In genomic region chr4:186227221-186227620, GRCh38 we compare ENCODE assay signal across 14 cellular contexts. TPM values are rescaled to one million over a fixed set of nuclear protein-coding genes. Genes with fewer than 3 reads are reported as not detected.
DNase-seq lines count a peak whose midpoint lies in the region; ATAC-seq and TF ChIP-seq lines count a peak whose summit lies in the region.
"Had no signal": no experiment of that assay in that cellular context is flagged by ENCODE, and none has a peak within 500 bp of the region (broad histone marks: within the 10 kb centered on the region; RNA-seq: fewer than 3 reads in every experiment).

Gene KLKB1 (plus strand): TSS chr4:186227507. CDS start chr4:186228196, 689 bp downstream.

- TF ChIP-seq CTCF in HFFc6 (IDR thresholded peaks at IDR 0.05): no peak
- TF ChIP-seq CTCF in fibroblast of lung (conservative IDR thresholded peaks at IDR 0.05 in 1 of 2, IDR thresholded peaks at IDR 0.05 in 1 of 2; ENCODE audit: low read depth in 1 of 2, low read length in 2 of 2): no peak
- TF ChIP-seq CTCF in ovary (IDR thresholded peaks at IDR 0.05): no peak
- TF ChIP-seq CTCF in glutamatergic neuron (IDR thresholded peaks at IDR 0.05; ENCODE audit: partially characterized antibody, unreplicated experiment): no peak

- peak within 1 kb of the TSS in 1 of 4 experiments; percentile 16 for H3K4me3 ChIP-seq in fibroblast of lung (replicated peaks in 1 of 4; ENCODE audit: control extremely low read depth in 1 of 4, insufficient read depth in 1 of 4, low read depth in 3 of 4, low read length in 4 of 4)
- peak within 1 kb of the TSS; percentile 2 for H3K4me3 ChIP-seq in ovary
- H3K4me3 ChIP-seq: GM23248, thyroid gland had no signal

- H3K4me2 ChIP-seq in fibroblast of lung (ENCODE audit: extremely low read depth, insufficient read depth, low read length): peak within 1 kb of the TSS; percentile 34

- CTCF ChIA-PET in T-cell (lab: Charles Lee): interaction anchor here in 1 of 2 donors (0.6 kb wide), 1 partner anchor 114 kb away, joined by 3 read pairs; no protein-coding TSS in a partner anchor

- H2AFZ ChIP-seq in fibroblast of lung (ENCODE audit: low read length): peak within 1 kb of the TSS; percentile 9
- H2AFZ ChIP-seq: GM23248 had no signal

- H3K36me3 Mint-ChIP-seq in HFFc6 (ENCODE audit: low read depth): peaks cover 5% of the 10 kb centered on the region; the same call in 1 of the 2 replicates
- H3K36me3 Mint-ChIP-seq in T-cell: peaks cover 39% of the 10 kb centered on the region
- H3K36me3 Mint-ChIP-seq in glutamatergic neuron (ENCODE audit: unreplicated experiment): peaks cover 31% of the 10 kb centered on the region
- H3K36me3 Mint-ChIP-seq: activated naive CD8-positive, alpha-beta T cell treated with anti-CD3 and anti-CD28 coated beads, Interleukin-2, amount 10 ng/mL, durations not matched to agents 7 days and 5 days had no signal

- H3K9me3 ChIP-seq in fibroblast of lung (ENCODE audit: control insufficient read depth, insufficient read depth, low read depth, low read length): no peaks in the 10 kb centered on the region
- H3K9me3 ChIP-seq in ovary: no peaks in the 10 kb centered on the region
- H3K9me3 ChIP-seq: thyroid gland had no signal

- H3K36me3 ChIP-seq in fibroblast of lung (ENCODE audit: control insufficient read depth, insufficient read depth, low read length): no peaks in the 10 kb centered on the region
- no peaks in the 10 kb centered on the region for H3K36me3 ChIP-seq in ovary
- H3K36me3 ChIP-seq: thyroid gland had no signal

- ATAC-seq in T-cell (replicated peaks in 1 of 4) (no peak), HG03571 (IDR thresholded peaks at IDR 0.05; ENCODE audit: unreplicated experiment) (no peak)
- ATAC-seq: sciatic nerve had no signal

- no peak within 1 kb of the TSS for H3K27ac ChIP-seq in fibroblast of lung (ENCODE audit: insufficient read depth, low read length)
- no peak within 1 kb of the TSS for H3K27ac ChIP-seq in ovary
- H3K27ac ChIP-seq: GM23248, thyroid gland had no signal

- H4K20me1 ChIP-seq in fibroblast of lung (ENCODE audit: control insufficient read depth, extremely low read depth, insufficient read depth, low read length): no peaks in the 10 kb centered on the region

- no peak for TF ChIP-seq POLR2A in ovary (IDR thresholded peaks at IDR 0.05)

- intact Hi-C loops in ovary (cut with DNase I): no loop called here

- H3K4me1 ChIP-seq in fibroblast of lung (ENCODE audit: control insufficient read depth, extremely low read depth, insufficient read depth, low read length) (no peaks in the 10 kb centered on the region), ovary (ENCODE audit: insufficient read depth) (peaks cover 2% of the 10 kb centered on the region)
- H3K4me1 ChIP-seq: thyroid gland had no signal

- DNase-seq in HFFc6: no peak
- peak; percentile 55 for DNase-seq in NCI-H345 treated with DMSO at 0.1 percent for 48 hours (lab: John Stamatoyannopoulos, UW; ENCODE audit: unreplicated experiment)
- peak in 1 of 2 donors; percentile 37 for DNase-seq in fibroblast of lung (ENCODE audit: low read depth in 2 of 2)
- DNase-seq in ovary: no peak
- DNase-seq in T-cell: no peak
- no peak for DNase-seq in glutamatergic neuron
- DNase-seq: activated naive CD8-positive, alpha-beta T cell treated with anti-CD3 and anti-CD28 coated beads, Interleukin-2, amount 10 ng/mL, durations not matched to agents 7 days and 5 days; GM23248; head of caudate nucleus; KG1; NCI-H446 treated with DMSO at 0.1 percent for 48 hours; thyroid gland had no signal

- H3K27me3 ChIP-seq in fibroblast of lung (ENCODE audit: control insufficient read depth, insufficient read depth, low read length): no peaks in the 10 kb centered on the region
- H3K27me3 ChIP-seq in ovary: no peaks in the 10 kb centered on the region
- H3K27me3 ChIP-seq: thyroid gland had no signal

- H3K27ac Mint-ChIP-seq in HFFc6 (no peak within 1 kb of the TSS), T-cell (no peak within 1 kb of the TSS), glutamatergic neuron (ENCODE audit: unreplicated experiment) (no peak within 1 kb of the TSS)
- H3K27ac Mint-ChIP-seq: activated naive CD8-positive, alpha-beta T cell treated with anti-CD3 and anti-CD28 coated beads, Interleukin-2, amount 10 ng/mL, durations not matched to agents 7 days and 5 days had no signal

- TF ChIP-seq EP300 in ovary (IDR thresholded peaks at IDR 0.05): no peak

- peaks cover 29% of the 10 kb centered on the region for H3K9me3 Mint-ChIP-seq in HFFc6
- H3K9me3 Mint-ChIP-seq in T-cell: peaks cover 6 to 28% (median 9%) of the 10 kb centered on the region in 3 donors
- peaks cover 4% of the 10 kb centered on the region for H3K9me3 Mint-ChIP-seq in glutamatergic neuron (ENCODE audit: unreplicated experiment)

- POLR2A ChIA-PET in T-cell (lab: Charles Lee): no interaction called here

- H3K4me1 Mint-ChIP-seq in HFFc6 (ENCODE audit: low read depth): no peaks in the 10 kb centered on the region
- no peaks in the 10 kb centered on the region for H3K4me1 Mint-ChIP-seq in T-cell
- H3K4me1 Mint-ChIP-seq in glutamatergic neuron (ENCODE audit: low read depth, unreplicated experiment): no peaks in the 10 kb centered on the region
- H3K4me1 Mint-ChIP-seq: activated naive CD8-positive, alpha-beta T cell treated with anti-CD3 and anti-CD28 coated beads, Interleukin-2, amount 10 ng/mL, durations not matched to agents 7 days and 5 days had no signal

- peaks cover 2% of the 10 kb centered on the region; the same call in 1 of the 2 replicates for H3K27me3 Mint-ChIP-seq in HFFc6 (ENCODE audit: insufficient read depth)
- H3K27me3 Mint-ChIP-seq in T-cell: peaks cover 0 to 3% of the 10 kb centered on the region in 2 donors
- no peaks in the 10 kb centered on the region for H3K27me3 Mint-ChIP-seq in glutamatergic neuron (ENCODE audit: unreplicated experiment)

- H3K4me3 Mint-ChIP-seq in HFFc6 (peak within 1 kb of the TSS; percentile 81; the same call in 1 of the 2 replicates), T-cell (no peak within 1 kb of the TSS), glutamatergic neuron (ENCODE audit: unreplicated experiment) (no peak within 1 kb of the TSS)
- H3K4me3 Mint-ChIP-seq: activated naive CD8-positive, alpha-beta T cell treated with anti-CD3 and anti-CD28 coated beads, Interleukin-2, amount 10 ng/mL, durations not matched to agents 7 days and 5 days had no signal

- WGBS in ovary, 3 donors: 53 to 59% (median 57%) methylated on average over 5 of the region's 5 CpGs

- H3K9ac ChIP-seq in fibroblast of lung (ENCODE audit: insufficient read depth, low read length): no peak within 1 kb of the TSS
- H3K9ac ChIP-seq: GM23248 had no signal

- H3K79me2 ChIP-seq in fibroblast of lung (ENCODE audit: control insufficient read depth, insufficient read depth, low read length): no peaks in the 10 kb centered on the region

RNA-seq across cellular contexts. Expression of gene KLKB1, which starts in this region (rescaled TPM):
- total RNA-seq in HFFc6 (2021; fragmentation: NEBNext Ultra II Directional; extraction: Animal tissue kit (Norgen Biotek cat#: 25700)): not detected
- total RNA-seq in fibroblast of lung (0.17 and 0.26 TPM in 2 replicates), ovary (1 to 10 TPM in 2 of 7 donors, under 1 TPM in 5; 0.18 to 1.8 (median 0.77) TPM), T-cell (1 to 10 TPM; 1.3 to 2.9 (median 2.1) TPM), glutamatergic neuron (ENCODE audit: unreplicated experiment) (0.29 TPM)
- polyA plus RNA-seq in fibroblast of lung (0.06 TPM in 2 replicates), ovary (under 1 TPM; 0.38 to 0.50 TPM)
- not detected in 2 replicates for polyA plus RNA-seq in fibroblast of lung (2012)
- not detected in 2 replicates for polyA minus RNA-seq in fibroblast of lung (ENCODE audit: low replicate concordance)
- total RNA-seq: GM23248 had no signal
- polyA plus RNA-seq: GM23248 had no signal
